ENCODE assay signal across 1 cellular context in the genomic region with DNA sequence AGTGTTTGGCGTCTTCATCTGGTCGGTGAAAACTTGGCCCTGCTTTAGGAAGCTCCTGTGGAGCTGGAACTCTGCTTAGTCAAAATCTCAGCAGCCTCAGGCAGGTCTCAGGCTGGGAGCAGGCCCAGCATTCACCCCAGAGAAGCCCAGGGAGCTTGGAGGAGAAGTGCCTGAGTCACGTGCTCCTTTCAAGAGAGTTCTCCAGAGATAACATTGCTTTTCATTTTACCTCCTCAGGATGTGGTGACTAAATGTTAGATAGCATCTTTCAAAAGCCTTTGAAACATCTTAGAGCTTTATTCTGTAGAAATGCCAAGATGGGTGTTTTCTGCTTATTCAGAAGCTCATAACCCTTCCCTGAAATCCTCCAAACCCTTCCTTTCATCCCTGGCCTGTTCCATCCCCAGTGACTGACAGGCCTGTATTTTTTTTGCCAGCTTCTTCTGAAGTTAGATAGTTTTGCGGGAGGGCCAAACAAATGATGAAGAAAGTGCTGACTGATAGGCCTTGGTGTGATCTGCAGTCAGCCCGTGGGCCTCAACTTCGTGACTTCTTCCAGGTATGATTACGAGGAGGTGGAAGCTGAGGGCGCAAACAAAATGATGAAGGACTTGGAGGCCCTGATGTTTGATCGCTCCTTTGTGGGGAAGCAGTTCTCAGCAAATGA.
TF ChIP-seq lines count a peak whose summit lies in the region.

No MANE protein-coding gene starts in this region.

TF ChIP-seq in SK-N-SH, 30 proteins besides CTCF, POLR2A, EP300 and RAD21 (continued from another document):
- 0 out of 2 replicates have a peak, but pooled peaks have one; percentile 24 for TF ChIP-seq USF2 (IDR thresholded peaks at IDR 0.05; ENCODE audit: borderline replicate concordance, low read depth, low read length)
- TF ChIP-seq SMC3 (IDR thresholded peaks at IDR 0.05; ENCODE audit: low read depth, low read length): no peak
- TF ChIP-seq, protein P1, sequence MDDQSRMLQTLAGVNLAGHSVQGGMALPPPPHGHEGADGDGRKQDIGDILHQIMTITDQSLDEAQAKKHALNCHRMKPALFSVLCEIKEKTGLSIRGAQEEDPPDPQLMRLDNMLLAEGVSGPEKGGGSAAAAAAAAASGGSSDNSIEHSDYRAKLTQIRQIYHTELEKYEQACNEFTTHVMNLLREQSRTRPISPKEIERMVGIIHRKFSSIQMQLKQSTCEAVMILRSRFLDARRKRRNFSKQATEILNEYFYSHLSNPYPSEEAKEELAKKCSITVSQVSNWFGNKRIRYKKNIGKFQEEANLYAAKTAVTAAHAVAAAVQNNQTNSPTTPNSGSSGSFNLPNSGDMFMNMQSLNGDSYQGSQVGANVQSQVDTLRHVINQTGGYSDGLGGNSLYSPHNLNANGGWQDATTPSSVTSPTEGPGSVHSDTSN (IDR thresholded peaks at IDR 0.05): peak; percentile 60; the same call in 1 of the 2 replicates
- no peak for TF ChIP-seq FOXJ3 (CRISPR knock-in tag; IDR thresholded peaks at IDR 0.05)
- TF ChIP-seq, protein P2, sequence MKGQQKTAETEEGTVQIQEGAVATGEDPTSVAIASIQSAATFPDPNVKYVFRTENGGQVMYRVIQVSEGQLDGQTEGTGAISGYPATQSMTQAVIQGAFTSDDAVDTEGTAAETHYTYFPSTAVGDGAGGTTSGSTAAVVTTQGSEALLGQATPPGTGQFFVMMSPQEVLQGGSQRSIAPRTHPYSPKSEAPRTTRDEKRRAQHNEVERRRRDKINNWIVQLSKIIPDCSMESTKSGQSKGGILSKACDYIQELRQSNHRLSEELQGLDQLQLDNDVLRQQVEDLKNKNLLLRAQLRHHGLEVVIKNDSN (IDR thresholded peaks at IDR 0.05; ENCODE audit: borderline replicate concordance, low read depth): peak; percentile 87
- TF ChIP-seq FOSL2 (IDR thresholded peaks at IDR 0.05; ENCODE audit: borderline replicate concordance, low read depth): 0 out of 2 replicates have a peak, but pooled peaks have one; percentile 1
- TF ChIP-seq IRF3 (IDR thresholded peaks at IDR 0.05; ENCODE audit: low read depth, low read length): no peak
- no peak for TF ChIP-seq ELF1 (IDR thresholded peaks at IDR 0.05)
- TF ChIP-seq, protein P3, sequence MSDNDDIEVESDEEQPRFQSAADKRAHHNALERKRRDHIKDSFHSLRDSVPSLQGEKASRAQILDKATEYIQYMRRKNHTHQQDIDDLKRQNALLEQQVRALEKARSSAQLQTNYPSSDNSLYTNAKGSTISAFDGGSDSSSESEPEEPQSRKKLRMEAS (IDR thresholded peaks at IDR 0.05; ENCODE audit: low read depth): peak; percentile 40; the same call in 1 of the 2 replicates
